In genomic region chr17:20256144-20256543, GRCh38 we compare ENCODE assay signal across 23 cellular contexts.
A peak's percentile ranks its signal among the peaks of the same experiment; 100 is the strongest.
DNase-seq lines count a peak whose midpoint lies in the region; ATAC-seq lines count a peak whose summit lies in the region.
"Had no signal": no experiment of that assay in that cellular context is flagged by ENCODE, and none has a peak within 500 bp of the region (broad histone marks: within the 10 kb centered on the region; RNA-seq: fewer than 3 reads in every experiment).

No MANE protein-coding gene starts in this region.

- no peaks in the 10 kb centered on the region for H3K36me3 ChIP-seq in naive thymus-derived CD4-positive, alpha-beta T cell (ENCODE audit: control insufficient read depth in 2 of 3, insufficient read depth in 3 of 3, low read length in 3 of 3)

- no peak overlapping the region for H3K27ac ChIP-seq in naive thymus-derived CD4-positive, alpha-beta T cell (ENCODE audit: low read depth, low read length)
- H3K27ac ChIP-seq: Peyer's patch, SK-N-MC had no signal

- CTCF ChIA-PET in naive thymus-derived CD4-positive, alpha-beta T cell (lab: Charles Lee), result interaction anchor here (1.0 kb wide), 2 partner anchors 15 to 20 kb away, joined by 3 to 4 read pairs; no protein-coding TSS in a partner anchor

- peak; percentile 8 for DNase-seq in COLO668 (lab: John Stamatoyannopoulos, UW; ENCODE audit: unreplicated experiment)
- peak; percentile 81 for DNase-seq in NCI-H1436 treated with DMSO at 0.1 percent for 48 hours (lab: John Stamatoyannopoulos, UW)
- peak; percentile 75 for DNase-seq in NCI-H69 (lab: John Stamatoyannopoulos, UW)
- DNase-seq in naive thymus-derived CD4-positive, alpha-beta T cell, result no peak
- no peak for DNase-seq in NCI-H446 (lab: John Stamatoyannopoulos, UW)
- DNase-seq in SK-N-DZ (ENCODE audit: low spot score), result no peak
- DNase-seq in AG08396 (ENCODE audit: low spot score), result no peak
- no peak for DNase-seq in activated CD4-positive, CD25-positive, alpha-beta regulatory T cell treated with anti-CD3 and anti-CD28 coated beads, Interleukin-2, amount 50 U/mL, for 72 hours
- DNase-seq: 8988T; Caco-2; DMS153; GDM1; MM.1S; NCI-H1092 treated with DMSO at 0.1 percent for 48 hours; NCI-H2029; NCI-H2171 treated with DMSO at 0.1 percent for 48 hours; NCI-H510A; NK-92 treated with Interleukin-12 subunit alpha and Interleukin-12 subunit beta, amount 100 ng/mL, for 24 hours; Peyer's patch had no signal

- POLR2A ChIA-PET in naive thymus-derived CD4-positive, alpha-beta T cell (lab: Charles Lee), result interaction anchor here (0.6 to 2.7 kb wide), 5 partner anchors 10 to 527 kb away, joined by 3 to 14 read pairs (median 4); no protein-coding TSS in a partner anchor

- H3K4me3 ChIP-seq in naive thymus-derived CD4-positive, alpha-beta T cell (ENCODE audit: low read length), result no peak overlapping the region
- H3K4me3 ChIP-seq: HAP-1, Peyer's patch, SK-N-MC had no signal

- no peaks in the 10 kb centered on the region for H3K27me3 Mint-ChIP-seq in naive thymus-derived CD4-positive, alpha-beta T cell
- H3K27me3 Mint-ChIP-seq: B cell had no signal

- H3K36me3 Mint-ChIP-seq in naive thymus-derived CD4-positive, alpha-beta T cell, result peaks cover 8 to 26% (median 10%) of the 10 kb centered on the region in 5 donors

- peaks cover 0 to 9% (median 0%) of the 10 kb centered on the region in 3 experiments for H3K9me3 ChIP-seq in naive thymus-derived CD4-positive, alpha-beta T cell (ENCODE audit: control insufficient read depth in 2 of 3, low read length in 3 of 3)
- H3K9me3 ChIP-seq: Caco-2, HAP-1, Peyer's patch had no signal

- H3K9me3 Mint-ChIP-seq in naive thymus-derived CD4-positive, alpha-beta T cell, result peaks cover 6 to 23% (median 11%) of the 10 kb centered on the region in 11 donors

- peaks cover 0 to 32% of the 10 kb centered on the region in 2 donors for H3K4me1 ChIP-seq in naive thymus-derived CD4-positive, alpha-beta T cell (ENCODE audit: control insufficient read depth in 2 of 2, insufficient read depth in 2 of 2, low read length in 2 of 2)
- H3K4me1 ChIP-seq: Caco-2, Peyer's patch had no signal

- H3K27ac Mint-ChIP-seq in naive thymus-derived CD4-positive, alpha-beta T cell, result peak overlapping the region in 5 of 9 donors; percentile 34 to 85 (median 53)
- H3K27ac Mint-ChIP-seq: B cell had no signal

- H3K27me3 ChIP-seq in naive thymus-derived CD4-positive, alpha-beta T cell (ENCODE audit: control insufficient read depth in 2 of 2, insufficient read depth in 2 of 2, low read length in 2 of 2), result no peaks in the 10 kb centered on the region
- H3K27me3 ChIP-seq: Peyer's patch had no signal

- no peak overlapping the region for H3K4me3 Mint-ChIP-seq in naive thymus-derived CD4-positive, alpha-beta T cell
- H3K4me3 Mint-ChIP-seq: B cell had no signal

- intact Hi-C loops in naive thymus-derived CD4-positive, alpha-beta T cell (cut with micrococcal nuclease), result no loop called here

- H3K4me1 Mint-ChIP-seq in naive thymus-derived CD4-positive, alpha-beta T cell, result peaks cover 21 to 81% (median 70%) of the 10 kb centered on the region in 7 donors
- H3K4me1 Mint-ChIP-seq: B cell had no signal

- ATAC-seq in naive thymus-derived CD4-positive, alpha-beta T cell, result no peak
- ATAC-seq: Right ventricle myocardium inferior had no signal

Comparison
In these comparisons a context has a peak if more than half of its experiments do, and no peak if none do; other contexts are left out.
1. DNase-seq: peak in COLO668 (single experiment), NCI-H1436 treated with DMSO at 0.1 percent for 48 hours (single experiment) and NCI-H69 (single experiment); none in naive thymus-derived CD4-positive, alpha-beta T cell (0 of 9), NCI-H446 (0 of 2), SK-N-DZ (single experiment), AG08396 (single experiment) and activated CD4-positive, CD25-positive, alpha-beta regulatory T cell treated with anti-CD3 and anti-CD28 coated beads, Interleukin-2, amount 50 U/mL, for 72 hours (single experiment).